In the genomic region with DNA sequence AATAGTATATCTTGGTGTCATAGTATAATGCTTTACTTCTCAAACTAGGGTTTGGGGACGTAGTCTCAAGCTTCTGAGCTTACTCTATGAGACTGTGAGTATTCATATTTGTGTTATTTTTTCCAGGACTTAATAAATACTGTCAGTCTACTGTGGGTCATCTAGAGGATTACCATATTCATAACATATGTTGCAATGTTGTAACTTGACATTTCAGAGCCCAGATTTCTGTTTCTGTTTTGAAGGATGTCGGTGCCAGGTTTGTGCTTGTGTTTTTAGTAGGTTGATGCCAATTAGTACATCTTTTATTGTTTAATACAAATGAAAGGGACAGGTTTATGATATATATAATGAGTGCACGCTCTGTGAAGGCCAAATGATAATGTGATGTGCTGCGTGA, we compare ENCODE assay signal across 27 cellular contexts.
"Had no signal": no experiment of that assay in that cellular context is flagged by ENCODE, and none has a peak within 500 bp of the region (broad histone marks: within the 10 kb centered on the region; RNA-seq: fewer than 3 reads in every experiment).

No MANE protein-coding gene starts in this region.

- DNase-seq: naive thymus-derived CD8-positive, alpha-beta T cell; nephron progenitor cell; nucleus accumbens; pancreas; right lobe of liver; sigmoid colon; spleen; stimulated activated CD4-positive, alpha-beta T cell treated with anti-CD3 and anti-CD28 coated beads, Interleukin-12 subunit alpha, Interleukin-12 subunit beta, amount 100 ng/mL, for 4 hours; stimulated activated CD4-positive, alpha-beta T cell treated with anti-CD3 and anti-CD28 coated beads, Interleukin-1b, Interleukin-23, amount 100 ng/mL, for 48 hours; stimulated activated CD4-positive, alpha-beta T cell treated with anti-CD3 and anti-CD28 coated beads, Interleukin-4, amount 100 ng/mL, for 1 hour; stimulated activated CD4-positive, alpha-beta T cell treated with anti-CD3 and anti-CD28 coated beads, Interleukin-4, amount 100 ng/mL, for 4 hours; stimulated activated CD8-positive, alpha-beta memory T cell treated with anti-CD3 and anti-CD28 coated beads, Interleukin-4, amount 100 ng/mL, for 48 hours; stimulated activated naive CD4-positive, alpha-beta T cell; stimulated activated naive CD8-positive, alpha-beta T cell treated with anti-CD3 and anti-CD28 coated beads, Interleukin-15, amount 100 ng/mL, for 72 hours; stimulated activated naive CD8-positive, alpha-beta T cell treated with anti-CD3 and anti-CD28 coated beads, Interleukin-15, Interleukin-2, amounts not matched to agents 100 U/mL and 50 U/mL, for 24 hours; substantia nigra; testis; tibial artery; transverse colon; upper lobe of right lung; uterus had no signal

- H3K27me3 ChIP-seq: neutrophil, pancreas, right lobe of liver, sigmoid colon, spleen, suprapubic skin, testis, tibial artery, transverse colon, upper lobe of right lung, uterus had no signal

- ATAC-seq: naive thymus-derived CD8-positive, alpha-beta T cell; natural killer cell treated with Interleukin-12 subunit alpha and Interleukin-12 subunit beta and Interleukin-15 and Interleukin-18, amount 100 ng/mL, for 72 hours; pancreas; right lobe of liver; stimulated activated memory B cell treated with anti-CD40 and anti-IgM and Interleukin-4, amounts not matched to agents 10 μg/mL and 1 μg/mL and 100 μg/mL, for 72 hours; stimulated activated naive CD8-positive, alpha-beta T cell treated with anti-CD3 and anti-CD28 coated beads, Interleukin-15, amount 100 ng/mL, for 72 hours; stimulated activated naive CD8-positive, alpha-beta T cell treated with anti-CD3 and anti-CD28 coated beads, Interleukin-15, Interleukin-2, amounts not matched to agents 100 U/mL and 50 U/mL, for 24 hours; upper lobe of right lung had no signal

- H3K9me3 ChIP-seq: neutrophil, pancreas, prostate gland, right lobe of liver, sigmoid colon, spleen, suprapubic skin, testis, tibial artery, transverse colon, upper lobe of right lung, uterus had no signal

- H3K4me3 ChIP-seq: pancreas, prostate gland, right lobe of liver, sigmoid colon, smooth muscle cell, spleen, suprapubic skin, testis, tibial artery, transverse colon, upper lobe of right lung, uterus had no signal

- H3K27ac ChIP-seq: neutrophil, pancreas, prostate gland, right lobe of liver, sigmoid colon, spleen, suprapubic skin, testis, tibial artery, transverse colon, upper lobe of right lung, uterus had no signal

- H3K36me3 ChIP-seq: neutrophil, pancreas, prostate gland, right lobe of liver, sigmoid colon, spleen, suprapubic skin, tibial artery, transverse colon, upper lobe of right lung, uterus had no signal

- H3K4me1 ChIP-seq: pancreas, prostate gland, right lobe of liver, sigmoid colon, spleen, suprapubic skin, testis, tibial artery, transverse colon, upper lobe of right lung, uterus had no signal
